Comparison of ENCODE assay signal across 1 cellular context in the genomic region with DNA sequence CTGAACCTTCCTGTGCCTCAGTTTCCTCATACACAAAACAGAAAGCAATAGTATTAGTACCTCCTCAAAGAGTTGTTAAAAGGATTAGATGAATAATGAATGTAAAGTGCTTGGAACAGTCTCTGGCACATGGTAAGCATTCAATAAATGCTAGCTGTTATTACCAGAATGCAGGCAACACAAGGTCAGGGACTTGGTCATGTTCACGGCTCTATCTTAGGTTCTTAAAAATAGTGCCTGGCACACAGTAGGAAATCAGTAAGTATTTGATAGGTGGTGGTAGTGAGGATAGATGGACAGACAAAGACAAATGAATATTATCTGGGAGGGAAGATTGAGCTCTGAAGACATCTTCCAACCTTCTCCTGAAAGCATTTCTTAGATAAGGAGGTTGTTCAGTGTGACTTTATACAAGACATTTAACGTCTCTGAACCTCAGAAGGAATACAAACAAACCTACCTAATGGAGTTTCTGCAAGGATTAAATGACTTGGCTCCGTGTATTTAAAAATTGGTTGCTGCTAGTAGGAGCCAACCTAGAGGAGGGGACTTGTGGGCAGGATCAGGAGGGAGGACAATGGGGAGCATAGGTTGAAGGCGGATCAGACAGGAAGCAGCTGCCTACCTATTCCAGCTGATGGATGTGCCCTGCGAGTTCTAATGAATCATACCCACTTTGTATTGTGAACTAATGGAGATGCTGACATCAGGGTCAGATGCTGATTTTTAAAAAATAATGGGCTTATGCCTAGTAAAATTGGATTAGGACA.
TF ChIP-seq lines count a peak whose summit lies in the region.

No MANE protein-coding gene starts in this region.

TF ChIP-seq in K562, 482 proteins besides CTCF, POLR2A, EP300 and RAD21:
- TF ChIP-seq ZNF263 (CRISPR knock-in tag; IDR thresholded peaks at IDR 0.05; ENCODE audit: borderline replicate concordance) (0 out of 2 replicates have a peak, but pooled peaks have one; percentile 31), CAMTA2 (CRISPR knock-in tag; conservative IDR thresholded peaks at IDR 0.05) (no peak), KLF6 (CRISPR knock-in tag; IDR thresholded peaks at IDR 0.05; ENCODE audit: borderline replicate concordance) (no peak)
